ENCODE assay signal across 1 cellular context in genomic region chr11:45818961-45819605, GRCh38.
TF ChIP-seq lines count a peak whose summit lies in the region.

No MANE protein-coding gene starts in this region.

TF ChIP-seq in K562, 482 proteins besides CTCF, POLR2A, EP300 and RAD21 (continued from another document):
- TF ChIP-seq, protein P1, sequence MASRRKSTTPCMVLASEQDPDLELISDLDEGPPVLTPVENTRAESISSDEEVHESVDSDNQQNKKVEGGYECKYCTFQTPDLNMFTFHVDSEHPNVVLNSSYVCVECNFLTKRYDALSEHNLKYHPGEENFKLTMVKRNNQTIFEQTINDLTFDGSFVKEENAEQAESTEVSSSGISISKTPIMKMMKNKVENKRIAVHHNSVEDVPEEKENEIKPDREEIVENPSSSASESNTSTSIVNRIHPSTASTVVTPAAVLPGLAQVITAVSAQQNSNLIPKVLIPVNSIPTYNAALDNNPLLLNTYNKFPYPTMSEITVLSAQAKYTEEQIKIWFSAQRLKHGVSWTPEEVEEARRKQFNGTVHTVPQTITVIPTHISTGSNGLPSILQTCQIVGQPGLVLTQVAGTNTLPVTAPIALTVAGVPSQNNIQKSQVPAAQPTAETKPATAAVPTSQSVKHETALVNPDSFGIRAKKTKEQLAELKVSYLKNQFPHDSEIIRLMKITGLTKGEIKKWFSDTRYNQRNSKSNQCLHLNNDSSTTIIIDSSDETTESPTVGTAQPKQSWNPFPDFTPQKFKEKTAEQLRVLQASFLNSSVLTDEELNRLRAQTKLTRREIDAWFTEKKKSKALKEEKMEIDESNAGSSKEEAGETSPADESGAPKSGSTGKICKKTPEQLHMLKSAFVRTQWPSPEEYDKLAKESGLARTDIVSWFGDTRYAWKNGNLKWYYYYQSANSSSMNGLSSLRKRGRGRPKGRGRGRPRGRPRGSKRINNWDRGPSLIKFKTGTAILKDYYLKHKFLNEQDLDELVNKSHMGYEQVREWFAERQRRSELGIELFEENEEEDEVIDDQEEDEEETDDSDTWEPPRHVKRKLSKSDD (conservative IDR thresholded peaks at IDR 0.05; ENCODE audit: low read length): no peak
- no peak for TF ChIP-seq BHLHE40 (IDR thresholded peaks at IDR 0.05; ENCODE audit: low read length)
- no peak for TF ChIP-seq TAF9B (IDR thresholded peaks at IDR 0.05; ENCODE audit: partially characterized antibody)
TF ChIP-seq in K562: peak in this region for 0.
